9 cellular contexts compared by ENCODE assay signal in genomic region chr18:72273025-72273424, GRCh38.
"Had no signal": no experiment of that assay in that cellular context is flagged by ENCODE, and none has a peak within 500 bp of the region (broad histone marks: within the 10 kb centered on the region; RNA-seq: fewer than 3 reads in every experiment).

No MANE protein-coding gene starts in this region.

- DNase-seq: GM23248, GOT3, H9, HCEC 1CT, Kasumi-1, KBM-7 had no signal

- H3K27ac ChIP-seq: GM23248, KMS-11 had no signal

- H3K4me2 ChIP-seq: KMS-11 had no signal

- FAIRE-seq: H54, HTR-8/SVneo had no signal

- H2AFZ ChIP-seq: GM23248 had no signal

- H3K9ac ChIP-seq: GM23248, KMS-11 had no signal

- H3K4me3 ChIP-seq: GM23248 had no signal
